ENCODE assay signal across 2 cellular contexts in genomic region chr11:117972589-117973445, GRCh38.
TF ChIP-seq lines count a peak whose summit lies in the region.

No MANE protein-coding gene starts in this region.

TF ChIP-seq in HepG2, 621 proteins besides CTCF, POLR2A, EP300 and RAD21:
- no peak for TF ChIP-seq LRRFIP1 (CRISPR knock-in tag; conservative IDR thresholded peaks at IDR 0.05)
- no peak for TF ChIP-seq ZNF747 (CRISPR knock-in tag; IDR thresholded peaks at IDR 0.05; ENCODE audit: borderline replicate concordance)
- no peak for TF ChIP-seq ZNF260 (CRISPR knock-in tag; IDR thresholded peaks at IDR 0.05; ENCODE audit: borderline replicate concordance, low read depth)
- TF ChIP-seq NR3C1 (CRISPR knock-in tag; IDR thresholded peaks at IDR 0.05) = no peak
- TF ChIP-seq ZNF816 (CRISPR knock-in tag; IDR thresholded peaks at IDR 0.05; ENCODE audit: borderline replicate concordance) = no peak
- TF ChIP-seq ZNF850 (CRISPR knock-in tag; conservative IDR thresholded peaks at IDR 0.05) = no peak
- no peak for TF ChIP-seq TEF (CRISPR knock-in tag; IDR thresholded peaks at IDR 0.05)
- TF ChIP-seq DPF2 (CRISPR knock-in tag; IDR thresholded peaks at IDR 0.05; ENCODE audit: borderline replicate concordance, low read depth) = no peak
- no peak for TF ChIP-seq HNF1A (IDR thresholded peaks at IDR 0.05; ENCODE audit: low read depth)
- TF ChIP-seq HNF1A (CRISPR knock-in tag; IDR thresholded peaks at IDR 0.05; ENCODE audit: borderline replicate concordance) = no peak
- no peak for TF ChIP-seq E2F5 (CRISPR knock-in tag; conservative IDR thresholded peaks at IDR 0.05)
TF ChIP-seq in HepG2: peak in this region for 0.

TF ChIP-seq in endothelial cell of umbilical vein, 7 proteins besides CTCF, POLR2A, EP300 and RAD21:
- TF ChIP-seq MAX (IDR thresholded peaks at IDR 0.05; ENCODE audit: insufficient read depth, insufficient read length) = no peak
- TF ChIP-seq FOS (IDR thresholded peaks at IDR 0.05; ENCODE audit: borderline replicate concordance, insufficient read depth, low read length) = no peak
- no peak for TF ChIP-seq MYC (IDR thresholded peaks at IDR 0.05; ENCODE audit: low read depth, low read length)
- no peak for TF ChIP-seq JUN (IDR thresholded peaks at IDR 0.05; ENCODE audit: borderline replicate concordance, insufficient read depth, insufficient read length, low read depth)
- TF ChIP-seq POLR2AphosphoS5 (IDR thresholded peaks at IDR 0.05; ENCODE audit: insufficient read depth, low read depth, low read length) = peak; percentile 44
- no peak for TF ChIP-seq GATA2 (IDR thresholded peaks at IDR 0.05; ENCODE audit: insufficient read depth, insufficient read length, low read depth, low read length)
